ENCODE assay signal across 11 cellular contexts in genomic region chr6:134169881-134170486, GRCh38.
A peak's percentile ranks its signal among the peaks of the same experiment; 100 is the strongest.
DNase-seq lines count a peak whose midpoint lies in the region; ATAC-seq and TF ChIP-seq lines count a peak whose summit lies in the region.
"Had no signal": no experiment of that assay in that cellular context is flagged by ENCODE, and none has a peak within 500 bp of the region (broad histone marks: within the 10 kb centered on the region; RNA-seq: fewer than 3 reads in every experiment).

No MANE protein-coding gene starts in this region.

- H3K9me3 Mint-ChIP-seq in natural killer cell treated with Interleukin-12 subunit alpha and Interleukin-12 subunit beta and Interleukin-15 and Interleukin-18, amount 100 ng/mL, for 72 hours, result no peaks in the 10 kb centered on the region
- H3K9me3 Mint-ChIP-seq in natural killer cell, result no peaks in the 10 kb centered on the region

- intact Hi-C loops in natural killer cell (cut with micrococcal nuclease), result loop anchor here (5.0 to 10.0 kb wide), 2 partner anchors 1015 to 1272 kb away; partner anchors contain the start of gene MYB
- intact Hi-C loops in uterus (cut with DNase I; ENCODE audit: low total_unique reads), result loop anchor here (10.0 kb wide), 3 partner anchors 465 to 775 kb away; no protein-coding TSS in a partner anchor

- H3K27ac Mint-ChIP-seq in natural killer cell treated with Interleukin-12 subunit alpha and Interleukin-12 subunit beta and Interleukin-15 and Interleukin-18, amount 100 ng/mL, for 72 hours, result no peak overlapping the region
- no peak overlapping the region for H3K27ac Mint-ChIP-seq in natural killer cell

- no peak for ATAC-seq in natural killer cell treated with Interleukin-12 subunit alpha and Interleukin-12 subunit beta and Interleukin-15 and Interleukin-18, amount 100 ng/mL, for 72 hours
- ATAC-seq in natural killer cell (no peak), HG03571 (IDR thresholded peaks at IDR 0.05; ENCODE audit: unreplicated experiment) (no peak)

- no peaks in the 10 kb centered on the region for H3K9me3 ChIP-seq in mucosa of rectum (ENCODE audit: control insufficient read depth in 2 of 2, low read length in 2 of 2)
- H3K9me3 ChIP-seq in uterus, result no peaks in the 10 kb centered on the region
- no peaks in the 10 kb centered on the region for H3K9me3 ChIP-seq in HAP-1
- H3K9me3 ChIP-seq: MG63, Peyer's patch had no signal

- peaks cover 25 to 39% of the 10 kb centered on the region in 2 donors for H3K4me1 Mint-ChIP-seq in natural killer cell treated with Interleukin-12 subunit alpha and Interleukin-12 subunit beta and Interleukin-15 and Interleukin-18, amount 100 ng/mL, for 72 hours (ENCODE audit: low read depth in 2 of 2)
- peaks cover 10 to 12% of the 10 kb centered on the region in 2 donors for H3K4me1 Mint-ChIP-seq in natural killer cell

- H3K4me1 ChIP-seq in mucosa of rectum (ENCODE audit: control insufficient read depth in 2 of 2, insufficient read depth in 2 of 2, low read length in 2 of 2), result peaks cover 6 to 13% of the 10 kb centered on the region in 2 donors
- H3K4me1 ChIP-seq in uterus, result no peaks in the 10 kb centered on the region
- peaks cover 3% of the 10 kb centered on the region; the same call in 1 of the 2 replicates for H3K4me1 ChIP-seq in HAP-1
- H3K4me1 ChIP-seq: Peyer's patch had no signal

- no peak for DNase-seq in natural killer cell treated with Interleukin-12 subunit alpha and Interleukin-12 subunit beta and Interleukin-15 and Interleukin-18, amount 100 ng/mL, for 72 hours (ENCODE audit: low spot score)
- no peak for DNase-seq in natural killer cell
- DNase-seq in dermis blood vessel endothelial cell, result peak; percentile 52
- no peak for DNase-seq in uterus
- no peak for DNase-seq in HAP-1 (ENCODE audit: low spot score in 2 of 2)
- no peak for DNase-seq in HCEC 1CT
- DNase-seq: Calu3, MG63, Peyer's patch had no signal

- peaks cover 3 to 6% of the 10 kb centered on the region in 2 donors for H3K27me3 Mint-ChIP-seq in natural killer cell treated with Interleukin-12 subunit alpha and Interleukin-12 subunit beta and Interleukin-15 and Interleukin-18, amount 100 ng/mL, for 72 hours
- peaks cover 6 to 7% of the 10 kb centered on the region in 2 donors for H3K27me3 Mint-ChIP-seq in natural killer cell (ENCODE audit: low read depth in 2 of 2)

- in situ Hi-C loops in HAP-1 (cut with MboI; ENCODE audit: low sequenced_read_pairs), result loop anchor here (5.0 to 25.0 kb wide), 3 partner anchors 472 to 717 kb away; no protein-coding TSS in a partner anchor

- TF ChIP-seq CTCF in natural killer cell (IDR thresholded peaks at IDR 0.05), result no peak
- no peak for TF ChIP-seq CTCF in uterus (IDR thresholded peaks at IDR 0.05)

- H3K36me3 ChIP-seq in mucosa of rectum (ENCODE audit: control insufficient read depth in 2 of 2, insufficient read depth in 2 of 2, low read length in 2 of 2), result peaks cover 41 to 54% of the 10 kb centered on the region in 2 donors
- H3K36me3 ChIP-seq in uterus, result no peaks in the 10 kb centered on the region
- peaks cover 5% of the 10 kb centered on the region; the same call in 1 of the 2 replicates for H3K36me3 ChIP-seq in HAP-1 (replicated peaks)

- H3K27me3 ChIP-seq in mucosa of rectum (ENCODE audit: control insufficient read depth in 2 of 2, insufficient read depth in 2 of 2, low read length in 2 of 2) (no peaks in the 10 kb centered on the region), uterus (no peaks in the 10 kb centered on the region), HAP-1 (ENCODE audit: low read depth) (no peaks in the 10 kb centered on the region)
- H3K27me3 ChIP-seq: MG63, Peyer's patch had no signal

- TF ChIP-seq POLR2A in uterus (IDR thresholded peaks at IDR 0.05), result no peak

- H3K27ac ChIP-seq in mucosa of rectum (ENCODE audit: low read depth in 2 of 2, low read length in 2 of 2) (peak overlapping the region in 1 of 2 donors; percentile 25), uterus (peak overlapping the region; percentile 33 to 39)

- H3K4me3 ChIP-seq in mucosa of rectum (ENCODE audit: low read length in 2 of 2) (peak overlapping the region; percentile 11 to 28), uterus (peak overlapping the region in 1 of 2 donors; percentile 19), HAP-1 (no peak overlapping the region)
- H3K4me3 ChIP-seq: MG63 had no signal

- H3K4me3 Mint-ChIP-seq in natural killer cell treated with Interleukin-12 subunit alpha and Interleukin-12 subunit beta and Interleukin-15 and Interleukin-18, amount 100 ng/mL, for 72 hours, result peak overlapping the region; percentile 99
- no peak overlapping the region for H3K4me3 Mint-ChIP-seq in natural killer cell

- H3K36me3 Mint-ChIP-seq in natural killer cell treated with Interleukin-12 subunit alpha and Interleukin-12 subunit beta and Interleukin-15 and Interleukin-18, amount 100 ng/mL, for 72 hours, result peaks cover 43% of the 10 kb centered on the region
- no peaks in the 10 kb centered on the region for H3K36me3 Mint-ChIP-seq in natural killer cell

- H3K9ac ChIP-seq in mucosa of rectum (ENCODE audit: low read depth in 1 of 2, low read length in 2 of 2), result peak overlapping the region in 1 of 2 donors; percentile 1
